In the genomic region with DNA sequence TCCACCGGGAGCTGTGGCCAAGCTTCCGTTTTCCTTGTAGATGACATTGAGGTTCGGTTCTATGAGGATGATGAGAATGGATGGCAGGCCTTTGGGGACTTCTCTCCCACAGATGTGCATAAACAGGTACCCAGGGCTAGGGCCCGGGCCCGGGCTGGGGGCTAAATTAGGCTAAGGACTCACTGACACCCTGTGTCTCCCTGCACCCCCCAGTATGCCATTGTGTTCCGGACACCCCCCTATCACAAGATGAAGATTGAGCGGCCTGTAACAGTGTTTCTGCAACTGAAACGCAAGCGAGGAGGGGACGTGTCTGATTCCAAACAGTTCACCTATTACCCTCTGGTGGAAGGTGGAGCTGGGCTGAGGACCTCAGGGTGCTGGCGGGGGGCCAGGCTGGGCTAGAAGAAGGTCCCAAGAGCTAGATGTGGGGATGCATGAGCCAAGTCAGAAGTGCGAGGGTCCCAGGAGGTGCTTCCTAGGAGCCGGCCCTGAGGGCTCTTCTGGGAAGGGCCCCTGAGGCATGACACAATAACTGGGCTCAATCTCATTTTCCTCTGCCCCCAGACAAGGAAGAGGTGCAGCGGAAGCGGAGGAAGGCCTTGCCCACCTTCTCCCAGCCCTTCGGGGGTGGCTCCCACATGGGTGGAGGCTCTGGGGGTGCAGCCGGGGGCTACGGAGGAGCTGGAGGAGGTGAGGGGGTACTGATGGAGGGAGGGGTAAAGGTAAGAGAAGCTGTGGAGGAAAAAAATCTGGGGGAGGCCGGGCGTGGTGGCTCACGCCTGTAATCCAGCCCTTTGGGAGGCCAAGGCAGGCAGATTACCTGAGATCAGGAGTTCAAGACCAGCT, we compare ENCODE assay signal across 11 cellular contexts. TPM values are rescaled to one million over a fixed set of nuclear protein-coding genes. Genes with fewer than 3 reads are reported as not detected.
DNase-seq lines count a peak whose midpoint lies in the region; ATAC-seq and TF ChIP-seq lines count a peak whose summit lies in the region.
"Had no signal": no experiment of that assay in that cellular context is flagged by ENCODE, and none has a peak within 500 bp of the region (broad histone marks: within the 10 kb centered on the region; RNA-seq: fewer than 3 reads in every experiment).

No MANE protein-coding gene starts in this region.

- H3K4me1 Mint-ChIP-seq in T-helper 17 cell, result peaks cover 45% of the 10 kb centered on the region
- peaks cover 70% of the 10 kb centered on the region for H3K4me1 Mint-ChIP-seq in stimulated activated naive CD8-positive, alpha-beta T cell treated with anti-CD3 and anti-CD28 coated beads, Interleukin-15, amount 100 ng/mL, for 72 hours

- 92% methylated on average over 21 of the region's 21 CpGs for WGBS in SK-N-SH (ENCODE audit: low lambda C conversion rate)
- 87 to 91% methylated on average over 21 of the region's 21 CpGs for WGBS in heart right ventricle, 2 donors

- peaks cover 3% of the 10 kb centered on the region for H3F3A ChIP-seq in SK-N-SH (replicated peaks; ENCODE audit: insufficient read depth)

- TF ChIP-seq RAD21 in SK-N-SH (IDR thresholded peaks at IDR 0.05; ENCODE audit: low read length), result no peak

- no peak overlapping the region for H3K4me3 ChIP-seq in SK-N-SH (ENCODE audit: low read depth in 2 of 2, low read length in 1 of 2)
- peak overlapping the region in 5 of 10 donors; percentile 59 to 80 (median 66) for H3K4me3 ChIP-seq in heart right ventricle

- H3K36me3 Mint-ChIP-seq in T-helper 17 cell (ENCODE audit: low read depth), result peaks cover 7% of the 10 kb centered on the region

- TF ChIP-seq CTCF in SK-N-SH (IDR thresholded peaks at IDR 0.05) (no peak), heart right ventricle (IDR thresholded peaks at IDR 0.05) (no peak)

- no peak for TF ChIP-seq EP300 in SK-N-SH (IDR thresholded peaks at IDR 0.05; ENCODE audit: borderline replicate concordance in 1 of 2, low read depth in 1 of 2, low read length in 1 of 2)

- CTCF ChIA-PET in SK-N-SH (lab: Yijun Ruan, JAX), result interaction anchor here (1.1 to 16.5 kb wide), 24 partner anchors 9 to 241 kb away, joined by 3 to 359 read pairs (median 7); partner anchors contain the start of genes ACTR1A, C10orf95, ELOVL3 and FBXL15

- H3K9me3 ChIP-seq in SK-N-SH (no peaks in the 10 kb centered on the region), T-helper 17 cell (ENCODE audit: control insufficient read depth, low read length, poor library complexity, severe bottlenecking) (no peaks in the 10 kb centered on the region), heart right ventricle (no peaks in the 10 kb centered on the region)
- H3K9me3 ChIP-seq: HAP-1 had no signal

- no peaks in the 10 kb centered on the region for H3K9me3 Mint-ChIP-seq in stimulated activated naive CD8-positive, alpha-beta T cell treated with anti-CD3 and anti-CD28 coated beads, Interleukin-15, amount 100 ng/mL, for 72 hours

- no peak for DNase-seq in SK-N-SH
- no peak for DNase-seq in T-helper 17 cell
- no peak for DNase-seq in heart right ventricle
- peak in 1 of 2 donors; percentile 21 for DNase-seq in stimulated activated naive CD8-positive, alpha-beta T cell treated with anti-CD3 and anti-CD28 coated beads, Interleukin-15, amount 100 ng/mL, for 72 hours
- DNase-seq in NCI-H524 (lab: John Stamatoyannopoulos, UW), result no peak
- DNase-seq: activated gamma-delta T cell had no signal

- H3K27me3 Mint-ChIP-seq in T-helper 17 cell, result no peaks in the 10 kb centered on the region
- no peaks in the 10 kb centered on the region for H3K27me3 Mint-ChIP-seq in stimulated activated naive CD8-positive, alpha-beta T cell treated with anti-CD3 and anti-CD28 coated beads, Interleukin-15, amount 100 ng/mL, for 72 hours

- intact Hi-C loops in heart right ventricle (cut with DNase I), result loop anchor here in 8 of 10 donors (1.0 to 10.0 kb wide), 8 partner anchors 56 to 231 kb away; partner anchors contain the start of genes ELOVL3 (in 4 of the 8) and C10orf95 (in 1 of the 8)

- H3K79me2 ChIP-seq in SK-N-SH (ENCODE audit: insufficient read depth), result peaks cover 5% of the 10 kb centered on the region; the same call in 1 of the 2 replicates

- peak overlapping the region; percentile 99 for H3K27ac Mint-ChIP-seq in T-helper 17 cell
- peak overlapping the region; percentile 33 to 76 for H3K27ac Mint-ChIP-seq in stimulated activated naive CD8-positive, alpha-beta T cell treated with anti-CD3 and anti-CD28 coated beads, Interleukin-15, amount 100 ng/mL, for 72 hours

- no peak overlapping the region for H2AFZ ChIP-seq in SK-N-SH (ENCODE audit: low read depth)

- ATAC-seq in SK-N-SH treated with all-trans-retinoic acid at 6 μM for 48 hours (no peak), T-helper 17 cell (no peak), heart right ventricle (no peak), GM18517 (IDR thresholded peaks at IDR 0.05; ENCODE audit: unreplicated experiment) (no peak), GM18867 (IDR thresholded peaks at IDR 0.05; ENCODE audit: unreplicated experiment) (no peak)
- no peak for ATAC-seq in stimulated activated naive CD8-positive, alpha-beta T cell treated with anti-CD3 and anti-CD28 coated beads, Interleukin-15, amount 100 ng/mL, for 72 hours

- no peaks in the 10 kb centered on the region for H3K9me2 ChIP-seq in SK-N-SH

- H3K4me2 ChIP-seq in SK-N-SH, result 0 out of 2 replicates have a peak overlapping the region, but pooled peaks have one; percentile 89

- peaks cover 0 to 23% of the 10 kb centered on the region in 2 experiments; a peak in 1 of 4 replicates for H3K4me1 ChIP-seq in SK-N-SH (ENCODE audit: control insufficient read depth in 1 of 2, insufficient read depth in 2 of 2, low read depth in 1 of 2, low read length in 1 of 2)
- peaks cover 7 to 50% (median 33%) of the 10 kb centered on the region in 9 donors for H3K4me1 ChIP-seq in heart right ventricle

- POLR2A ChIA-PET in SK-N-SH (lab: Yijun Ruan, JAX), result interaction anchor here (1.2 kb wide), 3 partner anchors 22 to 80 kb away, joined by 3 to 5 read pairs (median 3); partner anchors contain the start of genes CUEDC2 and FBXL15

- H3K27me3 ChIP-seq in SK-N-SH (ENCODE audit: insufficient read depth), result no peaks in the 10 kb centered on the region
- no peaks in the 10 kb centered on the region for H3K27me3 ChIP-seq in heart right ventricle

- peak overlapping the region; percentile 95 for H3K4me3 Mint-ChIP-seq in T-helper 17 cell
- peak overlapping the region; percentile 86 to 96 for H3K4me3 Mint-ChIP-seq in stimulated activated naive CD8-positive, alpha-beta T cell treated with anti-CD3 and anti-CD28 coated beads, Interleukin-15, amount 100 ng/mL, for 72 hours

- H3K9ac ChIP-seq in SK-N-SH, result no peak overlapping the region

- no peaks in the 10 kb centered on the region for H4K20me1 ChIP-seq in SK-N-SH (ENCODE audit: insufficient read depth)

- H3K27ac ChIP-seq in SK-N-SH (ENCODE audit: low read depth in 2 of 2, low read length in 1 of 2) (no peak overlapping the region), heart right ventricle (peak overlapping the region in 8 of 10 donors; percentile 83 to 95 (median 90))

- H3K36me3 ChIP-seq in SK-N-SH (replicated peaks in 1 of 2; ENCODE audit: control insufficient read depth in 1 of 2, insufficient read depth in 2 of 2, low read length in 1 of 2) (no peaks in the 10 kb centered on the region), heart right ventricle (peaks cover 0 to 68% (median 12%) of the 10 kb centered on the region in 9 donors)

TF ChIP-seq in SK-N-SH, 30 proteins besides CTCF, POLR2A, EP300 and RAD21 (continues in another document):
- TF ChIP-seq GATA2 (CRISPR knock-in tag; IDR thresholded peaks at IDR 0.05) (no peak), NFIC (IDR thresholded peaks at IDR 0.05; ENCODE audit: borderline replicate concordance) (no peak), SMC3 (IDR thresholded peaks at IDR 0.05; ENCODE audit: low read depth, low read length) (no peak)

TF ChIP-seq in SK-N-SH treated with all-trans-retinoic acid at 6 μM for 48 hours, 23 proteins besides CTCF, POLR2A, EP300 and RAD21:
- TF ChIP-seq CSDC2 (CRISPR knock-in tag; IDR thresholded peaks at IDR 0.05) (no peak), ARNTL (CRISPR knock-in tag; IDR thresholded peaks at IDR 0.05; ENCODE audit: borderline replicate concordance, low read depth) (no peak)

RNA-seq across cellular contexts. Expression of gene NFKB2, which starts 2.9 kb away (rescaled TPM):
- polyA plus RNA-seq in SK-N-SH (2012; rRNA removed) (20.6 and 26.6 TPM in 2 replicates), heart right ventricle (10 to 100 TPM; 19.7 to 19.8 TPM)
- 9.9 and 14.1 TPM in 2 replicates for polyA plus RNA-seq in SK-N-SH (2012; cell fraction: cytosol; rRNA removed)
- 66.4 and 78.0 TPM in 2 replicates for polyA plus RNA-seq in SK-N-SH (2012; cell fraction: nucleus; rRNA removed)
- total RNA-seq in T-helper 17 cell (100 to 1,000 TPM; 364 to 390 TPM), heart right ventricle (10 to 100 TPM in 9 of 10 donors, 1 to 10 TPM in 1; 9.9 to 40.0 (median 15.7) TPM)

RNA-seq across cellular contexts. Expression of gene PSD, which starts 20.2 kb away (rescaled TPM):
- 0.97 and 0.99 TPM in 2 replicates for polyA plus RNA-seq in SK-N-SH (2012; rRNA removed)
- polyA plus RNA-seq in SK-N-SH (2012; cell fraction: cytosol; rRNA removed), result 0.45 and 1.0 TPM in 2 replicates
- 2.1 and 3.1 TPM in 2 replicates for polyA plus RNA-seq in SK-N-SH (2012; cell fraction: nucleus; rRNA removed)
- total RNA-seq in T-helper 17 cell, result 1 to 10 TPM; 2.9 to 5.1 TPM
- 1 to 10 TPM in 4 of 10 donors, under 1 TPM in 5, not detected in 1; 0.19 to 1.5 (median 0.61) TPM for total RNA-seq in heart right ventricle
- polyA plus RNA-seq in heart right ventricle, result under 1 TPM; 0.37 to 0.42 TPM

RNA-seq across cellular contexts. Expression of gene FBXL15, which starts 22.2 kb away (rescaled TPM):
- 11.7 and 17.2 TPM in 2 replicates for polyA plus RNA-seq in SK-N-SH (2012; rRNA removed)
- polyA plus RNA-seq in SK-N-SH (2012; cell fraction: cytosol; rRNA removed), result 6.0 and 10.9 TPM in 2 replicates
- polyA plus RNA-seq in SK-N-SH (2012; cell fraction: nucleus; rRNA removed), result 38.1 and 88.2 TPM in 2 replicates
- 10 to 100 TPM in 1 of 2 donors, 1 to 10 TPM in 1; 9.9 to 14.2 TPM for total RNA-seq in T-helper 17 cell
- total RNA-seq in heart right ventricle, result 10 to 100 TPM in 5 of 10 donors, 1 to 10 TPM in 5; 6.7 to 10.5 (median 9.9) TPM
- 10 to 100 TPM; 10.4 to 19.2 TPM for polyA plus RNA-seq in heart right ventricle

RNA-seq across cellular contexts. Expression of gene CUEDC2, which starts 34.0 kb away (rescaled TPM):
- 130 and 162 TPM in 2 replicates for polyA plus RNA-seq in SK-N-SH (2012; rRNA removed)
- 95.1 and 125 TPM in 2 replicates for polyA plus RNA-seq in SK-N-SH (2012; cell fraction: cytosol; rRNA removed)
- 224 and 316 TPM in 2 replicates for polyA plus RNA-seq in SK-N-SH (2012; cell fraction: nucleus; rRNA removed)
- total RNA-seq in T-helper 17 cell, result 10 to 100 TPM; 27.4 to 30.7 TPM
- total RNA-seq in heart right ventricle, result 10 to 100 TPM; 65.7 to 84.3 (median 79.1) TPM
- polyA plus RNA-seq in heart right ventricle, result 10 to 100 TPM; 60.0 to 81.7 TPM

RNA-seq across cellular contexts. Expression of gene C10orf95, which starts 52.9 kb away (rescaled TPM):
- polyA plus RNA-seq in SK-N-SH (2012; rRNA removed), result 0.05 and 0.07 TPM in 2 replicates
- 0.03 and 0.07 TPM in 2 replicates for polyA plus RNA-seq in SK-N-SH (2012; cell fraction: cytosol; rRNA removed)
- 0.08 and 0.19 TPM in 2 replicates for polyA plus RNA-seq in SK-N-SH (2012; cell fraction: nucleus; rRNA removed)
- total RNA-seq in T-helper 17 cell, result under 1 TPM in 1 of 2 donors, not detected in 1; 0.50 TPM
- not detected for total RNA-seq in heart right ventricle
- polyA plus RNA-seq in heart right ventricle, result not detected
- total RNA-seq: subcutaneous adipose tissue had no signal

Comparison
In these comparisons a context has a peak if more than half of its experiments do, and no peak if none do; other contexts are left out.
1. H3K27ac ChIP-seq: peak in heart right ventricle (8 of 10); none in SK-N-SH (0 of 2).
2. RNA of gene NFKB2, which starts 2.9 kb away (total RNA-seq): 364 to 390 TPM in T-helper 17 cell; 9.9 to 40.0 TPM in heart right ventricle; every median in the first group is over 4 times any median in the second.